ENCODE assay signal across 29 cellular contexts in the genomic region with DNA sequence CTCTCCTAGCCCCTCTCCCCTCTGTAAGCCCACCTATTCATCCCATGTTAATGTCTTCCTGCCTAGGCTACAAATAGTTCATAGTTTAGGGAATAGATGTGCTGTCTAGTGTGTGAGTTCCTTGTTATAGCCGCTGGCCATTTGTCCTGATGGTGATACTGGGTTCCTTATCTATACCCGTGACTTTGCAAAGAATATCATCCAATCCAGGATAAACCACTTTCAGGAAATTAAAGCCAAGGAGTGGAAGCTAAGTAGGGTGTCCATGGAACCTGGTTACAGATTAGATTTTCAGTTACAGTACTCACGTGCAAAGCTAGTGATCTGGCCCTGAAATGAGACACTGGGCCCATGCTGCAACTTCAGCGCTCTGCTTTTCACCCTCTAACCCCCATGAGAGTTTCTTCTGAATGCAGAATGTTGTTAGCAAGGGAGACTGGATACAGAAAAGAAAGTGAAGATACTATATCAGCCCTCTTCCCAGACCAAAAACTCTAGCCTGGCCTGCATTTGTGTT.
"Had no signal": no experiment of that assay in that cellular context is flagged by ENCODE, and none has a peak within 500 bp of the region (broad histone marks: within the 10 kb centered on the region; RNA-seq: fewer than 3 reads in every experiment).

No MANE protein-coding gene starts in this region.

- H3K4me3 ChIP-seq: ascending aorta, cardiac muscle cell, Peyer's patch had no signal

- H3K36me3 ChIP-seq: ascending aorta, cardiac muscle cell had no signal

- ATAC-seq: activated CD8-positive, alpha-beta T cell treated with anti-CD3 and anti-CD28 coated beads for 36 hours; PC-3 had no signal

- DNase-seq: activated CD4-positive, alpha-beta T cell treated with anti-CD3 and anti-CD28 coated beads, Interleukin-2, amount 10 ng/mL, durations not matched to agents 24 days and 14 days; activated CD4-positive, alpha-beta T cell treated with anti-CD3 and anti-CD28 coated beads, Interleukin-2, amount 50 U/mL, for 4 hours; activated CD8-positive, alpha-beta T cell treated with anti-CD3 and anti-CD28 coated beads for 36 hours; activated gamma-delta T cell; activated naive CD4-positive, alpha-beta T cell treated with Interleukin-2 at 50 U/mL for 16 hours; activated naive CD8-positive, alpha-beta T cell treated with anti-CD3 and anti-CD28 coated beads, Interleukin-2, amount 10 ng/mL, durations not matched to agents 7 days and 5 days; activated T-cell treated with anti-CD3 and anti-CD28 coated beads, Interleukin-2, amount 50 U/mL, for 24 hours; amygdala; cerebellar nuclear complex; NCI-H1092 treated with DMSO at 0.1 percent for 48 hours; NCI-H1417; NCI-H146; NCI-H187; NCI-H2029 treated with DMSO at 0.1 percent for 48 hours; NCI-H2107; NCI-H2171; NCI-H2227 treated with DMSO at 0.1 percent for 48 hours; NCI-H446; NCI-H510A treated with DMSO at 0.1 percent for 48 hours; NCI-H526 treated with DMSO at 0.1 percent for 48 hours; NCI-H774; PC-3; Peyer's patch; RPMI8226; SW 1271; T1000; WERI-Rb-1 had no signal

- H3K27ac ChIP-seq: ascending aorta, cardiac muscle cell, Peyer's patch, WERI-Rb-1 had no signal

- H3K4me1 ChIP-seq: ascending aorta, Peyer's patch had no signal

- H3K9me3 ChIP-seq: ascending aorta, Peyer's patch had no signal

- H3K27me3 ChIP-seq: ascending aorta, cardiac muscle cell, Peyer's patch had no signal
